ENCODE assay signal across 2 cellular contexts in genomic region chr3:194303749-194304148, GRCh38.
A peak's percentile ranks its signal among the peaks of the same experiment; 100 is the strongest.
TF ChIP-seq lines count a peak whose summit lies in the region.

No MANE protein-coding gene starts in this region.

TF ChIP-seq in HEK293, 187 proteins besides CTCF, POLR2A, EP300 and RAD21:
- TF ChIP-seq ZFP37 (tag by site-specific recombination; IDR thresholded peaks at IDR 0.05) (no peak), PRDM1 (tag by site-specific recombination; IDR thresholded peaks at IDR 0.05) (no peak), ZNF341 (tag by site-specific recombination; IDR thresholded peaks at IDR 0.05; ENCODE audit: low read depth) (no peak), ZNF280D (tag by site-specific recombination; IDR thresholded peaks at IDR 0.05) (no peak), ZNF280C (tag by site-specific recombination; IDR thresholded peaks at IDR 0.05) (no peak), KLF16 (tag by site-specific recombination; IDR thresholded peaks at IDR 0.05) (no peak), ZNF677 (tag by site-specific recombination; IDR thresholded peaks at IDR 0.05) (peak; percentile 95)
TF ChIP-seq in HEK293: peak in this region for 1.

TF ChIP-seq in H1, 55 proteins besides CTCF, POLR2A, EP300 and RAD21:
- TF ChIP-seq GABPA (IDR thresholded peaks at IDR 0.05; ENCODE audit: borderline replicate concordance, insufficient read depth, low read length) (no peak), CBX8 (IDR thresholded peaks at IDR 0.05; ENCODE audit: borderline replicate concordance, low read depth, low read length) (no peak), SRF (IDR thresholded peaks at IDR 0.05; ENCODE audit: low read depth, low read length) (no peak), RFX5 (IDR thresholded peaks at IDR 0.05; ENCODE audit: borderline replicate concordance, low read depth, low read length) (no peak), TAF1 (IDR thresholded peaks at IDR 0.05; ENCODE audit: low read depth, low read length) (no peak), CREB1 (IDR thresholded peaks at IDR 0.05) (no peak), TEAD4 (IDR thresholded peaks at IDR 0.05; ENCODE audit: low read depth, low read length) (no peak), TAF7 (optimal IDR thresholded peaks at IDR 0.05; ENCODE audit: borderline replicate concordance, low read depth, low read length) (no peak), SP4 (IDR thresholded peaks at IDR 0.05; ENCODE audit: low read length) (no peak), E2F6 (IDR thresholded peaks at IDR 0.05) (no peak), RBBP5 (IDR thresholded peaks at IDR 0.05; ENCODE audit: borderline replicate concordance, low read depth, low read length) (no peak), RXRA (IDR thresholded peaks at IDR 0.05; ENCODE audit: insufficient read depth, low read depth, low read length) (no peak), NANOG (IDR thresholded peaks at IDR 0.05; ENCODE audit: insufficient read depth, low read depth, low read length, poor library complexity, severe bottlenecking) (no peak), SP2 (IDR thresholded peaks at IDR 0.05; ENCODE audit: low read length) (no peak), SIRT6 (IDR thresholded peaks at IDR 0.05; ENCODE audit: low read length) (no peak), POU5F1 (IDR thresholded peaks at IDR 0.05; ENCODE audit: low read depth, low read length) (no peak), ATF2 (IDR thresholded peaks at IDR 0.05; ENCODE audit: low read length) (no peak), SP1 (IDR thresholded peaks at IDR 0.05; ENCODE audit: low read depth, low read length) (no peak), HDAC6 (IDR thresholded peaks at IDR 0.05; ENCODE audit: low read depth, low read length) (no peak), SAP30 (IDR thresholded peaks at IDR 0.05; ENCODE audit: insufficient read depth, insufficient replicate concordance, low read length) (no peak)
